In genomic region chr2:64276417-64277095, GRCh38 we compare ENCODE assay signal across 11 cellular contexts.
DNase-seq lines count a peak whose midpoint lies in the region; ATAC-seq, FAIRE-seq and TF ChIP-seq lines count a peak whose summit lies in the region.
"Had no signal": no experiment of that assay in that cellular context is flagged by ENCODE, and none has a peak within 500 bp of the region (broad histone marks: within the 10 kb centered on the region; RNA-seq: fewer than 3 reads in every experiment).

No MANE protein-coding gene starts in this region.

- no peak overlapping the region for H2BK5ac ChIP-seq in neuronal stem cell (ENCODE audit: low read length)

- no peak overlapping the region for H3K4ac ChIP-seq in neuronal stem cell (ENCODE audit: low read length)

- TF ChIP-seq CTCF in PC-9 (conservative IDR thresholded peaks at IDR 0.05) (no peak), epithelial cell of proximal tubule (conservative IDR thresholded peaks at IDR 0.05; ENCODE audit: low read depth, low read length) (no peak)

- no peak for FAIRE-seq in H54 (lab: Jason Lieb, UNC)

- TSS peak; percentile 76 for BruUV-seq in PC-9 (replicated peaks; lab: Mats Ljungman, UMichigan)

- intact Hi-C loops in PC-9 (cut with micrococcal nuclease; ENCODE audit: unreplicated experiment) = loop anchor here (1.0 to 10.0 kb wide), 11 partner anchors 13 to 558 kb away; partner anchors contain the start of genes PELI1 and UGP2

- H3K9ac ChIP-seq in neuronal stem cell (ENCODE audit: low read depth, low read length, poor library complexity) = no peak overlapping the region

- no peaks in the 10 kb centered on the region for H3K27me3 ChIP-seq in PC-9 (ENCODE audit: insufficient read depth, low read depth)
- no peaks in the 10 kb centered on the region for H3K27me3 ChIP-seq in neuronal stem cell (ENCODE audit: control insufficient read depth in 3 of 3, insufficient read depth in 3 of 3, low read depth in 1 of 3, low read length in 3 of 3)

- H3K27ac ChIP-seq in PC-9 (peak overlapping the region; percentile 91), neuronal stem cell (replicated peaks; ENCODE audit: low read length) (no peak overlapping the region)

- peak; percentile 46 for DNase-seq in AG20443 (ENCODE audit: low spot score)
- DNase-seq in PC-9 = peak; percentile 75 to 87
- peak; percentile 64 for DNase-seq in epithelial cell of proximal tubule (ENCODE audit: low read depth)
- no peak for DNase-seq in neuronal stem cell (ENCODE audit: low spot score)
- DNase-seq in mesenteric fat pad (ENCODE audit: low spot score) = no peak
- DNase-seq in H54 (ENCODE audit: insufficient read length, low spot score) = no peak
- DNase-seq: effector CD8-positive, alpha-beta T cell had no signal

- peak overlapping the region; percentile 16 for H2BK120ac ChIP-seq in neuronal stem cell (ENCODE audit: low read depth, low read length)

- H4K8ac ChIP-seq in neuronal stem cell (ENCODE audit: low read depth, low read length) = no peak overlapping the region

- no peak overlapping the region for H4K91ac ChIP-seq in neuronal stem cell (ENCODE audit: low read depth, low read length, poor library complexity)

- no CpG with 5 or more reads among the region's 3 CpGs for WGBS in neuronal stem cell (ENCODE audit: extremely low coverage in 2 of 2, insufficient read length in 2 of 2, insufficient replicate concordance in 1 of 2), 2 donors

- ATAC-seq in activated CD4-positive, CD25-positive, alpha-beta regulatory T cell treated with anti-CD3 and anti-CD28 coated beads, Interleukin-2, amount 50 U/mL, for 24 hours = no peak
- ATAC-seq in GM19395 (IDR thresholded peaks at IDR 0.05; ENCODE audit: unreplicated experiment) = no peak

- H2BK15ac ChIP-seq in neuronal stem cell (ENCODE audit: low read length) = no peak overlapping the region

- TF ChIP-seq POLR2A in H54 (IDR thresholded peaks at IDR 0.05; ENCODE audit: low read depth, low read length) = no peak

- H4K20me1 ChIP-seq in PC-9 (ENCODE audit: insufficient read depth) = no peaks in the 10 kb centered on the region

- CTCF ChIA-PET in PC-9 (lab: Charles Lee) = interaction anchor here (0.5 to 0.9 kb wide), 4 partner anchors 47 to 280 kb away, joined by 3 to 4 read pairs (median 3); no protein-coding TSS in a partner anchor

- H2AFZ ChIP-seq in PC-9 (no peak overlapping the region), neuronal stem cell (ENCODE audit: low read length) (peak overlapping the region; percentile 67)

- POLR2A ChIA-PET in PC-9 (lab: Charles Lee; ENCODE audit: unreplicated experiment) = interaction anchor here (0.6 to 0.7 kb wide), 5 partner anchors 52 to 603 kb away, joined by 3 to 9 read pairs (median 4); no protein-coding TSS in a partner anchor

- H3K4me3 ChIP-seq in PC-9 = no peak overlapping the region
- H3K4me3 ChIP-seq in epithelial cell of proximal tubule (ENCODE audit: low read depth, low read length) = no peak overlapping the region
- H3K4me3 ChIP-seq in neuronal stem cell (ENCODE audit: low read length in 2 of 2) = no peak overlapping the region
- H3K4me3 ChIP-seq: HAP-1, lung had no signal

- peak overlapping the region; percentile 49 for H3K18ac ChIP-seq in neuronal stem cell (ENCODE audit: low read length)

- H3K4me2 ChIP-seq in PC-9 = peak overlapping the region; percentile 62
- no peak overlapping the region for H3K4me2 ChIP-seq in neuronal stem cell (ENCODE audit: insufficient read depth, low read length, poor library complexity, severe bottlenecking)

- no peak overlapping the region for H3K14ac ChIP-seq in neuronal stem cell (ENCODE audit: low read length)

- H3K4me1 ChIP-seq in PC-9 (replicated peaks; ENCODE audit: insufficient read depth) (peaks cover 70% of the 10 kb centered on the region), neuronal stem cell (ENCODE audit: control insufficient read depth in 2 of 2, insufficient read depth in 1 of 2, low read depth in 1 of 2, low read length in 2 of 2) (peaks cover 12 to 19% of the 10 kb centered on the region in 2 donors)
- H3K4me1 ChIP-seq: HAP-1 had no signal

- no peaks in the 10 kb centered on the region for H3K36me3 ChIP-seq in PC-9 (ENCODE audit: low read depth)
- H3K36me3 ChIP-seq in neuronal stem cell (replicated peaks in 1 of 2; ENCODE audit: control insufficient read depth in 2 of 2, insufficient read depth in 2 of 2, low read length in 2 of 2) = no peaks in the 10 kb centered on the region
- H3K36me3 ChIP-seq: HAP-1 had no signal

- 0 out of 2 replicates have a peak, but pooled peaks cover 7% of the 10 kb centered on the region for H3K9me3 ChIP-seq in PC-9 (ENCODE audit: insufficient read depth, low read depth)
- no peaks in the 10 kb centered on the region for H3K9me3 ChIP-seq in neuronal stem cell (replicated peaks in 1 of 2; ENCODE audit: control insufficient read depth in 2 of 2, insufficient read depth in 1 of 2, low read depth in 1 of 2, low read length in 2 of 2)
- H3K9me3 ChIP-seq: HAP-1 had no signal

- no peaks in the 10 kb centered on the region for H3K9me2 ChIP-seq in PC-9 (ENCODE audit: insufficient read depth)

- no peak overlapping the region for H2AK5ac ChIP-seq in neuronal stem cell (ENCODE audit: low read depth, low read length)

- no peak overlapping the region for H3K23ac ChIP-seq in neuronal stem cell (ENCODE audit: low read depth, low read length, poor library complexity)

- H3K79me2 ChIP-seq in PC-9 (ENCODE audit: low read depth) = no peaks in the 10 kb centered on the region

- H2BK12ac ChIP-seq in neuronal stem cell (ENCODE audit: low read length) = no peak overlapping the region

- H3F3A ChIP-seq in PC-9 (ENCODE audit: insufficient read depth, low read depth) = peaks cover 62% of the 10 kb centered on the region

- H3K79me1 ChIP-seq in neuronal stem cell (ENCODE audit: low read depth, low read length) = no peaks in the 10 kb centered on the region

Comparison
In these comparisons a context has a peak if more than half of its experiments do, and no peak if none do; other contexts are left out.
1. DNase-seq: peak in AG20443 (single experiment), PC-9 (2 of 2) and epithelial cell of proximal tubule (single experiment); none in neuronal stem cell (single experiment), mesenteric fat pad (single experiment) and H54 (single experiment).